Comparison of ENCODE assay signal across 8 cellular contexts in the genomic region with DNA sequence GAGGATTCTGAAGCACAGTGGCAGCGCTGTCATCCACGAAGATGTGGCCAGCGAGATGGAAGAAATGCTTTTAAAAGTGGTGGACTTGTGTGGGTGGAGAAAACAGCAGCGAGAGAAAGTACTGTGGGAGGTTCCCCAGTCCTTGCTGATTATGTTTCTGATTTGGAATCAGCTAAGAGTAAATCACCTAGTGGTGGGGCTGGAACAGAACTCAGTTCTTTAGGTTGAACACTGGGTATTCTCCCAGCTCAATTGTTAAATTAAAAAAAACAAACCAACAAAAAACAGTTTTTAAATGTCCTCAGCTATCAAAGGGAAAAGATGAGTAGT. TPM values are rescaled to one million over a fixed set of nuclear protein-coding genes. Genes with fewer than 3 reads are reported as not detected.
A peak's percentile ranks its signal among the peaks of the same experiment; 100 is the strongest.
DNase-seq lines count a peak whose midpoint lies in the region; ATAC-seq and TF ChIP-seq lines count a peak whose summit lies in the region.

No MANE protein-coding gene starts in this region.

- peaks cover 4% of the 10 kb centered on the region for H3K9me3 Mint-ChIP-seq in activated naive CD4-positive, alpha-beta T cell treated with anti-CD3 and anti-CD28 coated beads, Interleukin-2, amount 10 ng/mL, durations not matched to agents 7 days and 5 days

- H3K4me3 ChIP-seq in dorsolateral prefrontal cortex: peak overlapping the region; percentile 52 to 95 (median 85)
- peak overlapping the region; percentile 77 for H3K4me3 ChIP-seq in mucosa of stomach (ENCODE audit: low read length)

- peak overlapping the region; percentile 4 for H3K27ac Mint-ChIP-seq in activated naive CD4-positive, alpha-beta T cell treated with anti-CD3 and anti-CD28 coated beads, Interleukin-2, amount 10 ng/mL, durations not matched to agents 7 days and 5 days

- H3K36me3 ChIP-seq in mucosa of stomach (ENCODE audit: control insufficient read depth, insufficient read depth, low read length): no peaks in the 10 kb centered on the region

- peaks cover 25% of the 10 kb centered on the region for H3K27me3 Mint-ChIP-seq in activated naive CD4-positive, alpha-beta T cell treated with anti-CD3 and anti-CD28 coated beads, Interleukin-2, amount 10 ng/mL, durations not matched to agents 7 days and 5 days

- H3K27me3 ChIP-seq in dorsolateral prefrontal cortex: peaks cover 0 to 17% (median 4%) of the 10 kb centered on the region in 45 donors
- peaks cover 3% of the 10 kb centered on the region for H3K27me3 ChIP-seq in mucosa of stomach (ENCODE audit: control insufficient read depth, insufficient read depth, low read length)

- H3K9me3 ChIP-seq in mucosa of stomach (ENCODE audit: control insufficient read depth, low read length): no peaks in the 10 kb centered on the region

- peak; percentile 25 for ATAC-seq in HG02759 (IDR thresholded peaks at IDR 0.05; ENCODE audit: unreplicated experiment)

- peak overlapping the region; percentile 90 for H3K9ac ChIP-seq in mucosa of stomach (ENCODE audit: low read length)

- TF ChIP-seq CTCF in dorsolateral prefrontal cortex (IDR thresholded peaks at IDR 0.05 in 54 of 56, conservative IDR thresholded peaks at IDR 0.05 in 2 of 56; ENCODE audit: low read depth in 1 of 56, partially characterized antibody in 56 of 56): peak in 22 of 56 donors; percentile 12 to 43 (median 23)

- H3K4me1 Mint-ChIP-seq in activated naive CD4-positive, alpha-beta T cell treated with anti-CD3 and anti-CD28 coated beads, Interleukin-2, amount 10 ng/mL, durations not matched to agents 7 days and 5 days: peaks cover 16% of the 10 kb centered on the region

- H3K4me3 Mint-ChIP-seq in activated naive CD4-positive, alpha-beta T cell treated with anti-CD3 and anti-CD28 coated beads, Interleukin-2, amount 10 ng/mL, durations not matched to agents 7 days and 5 days: peak overlapping the region; percentile 70

- H3K36me3 Mint-ChIP-seq in activated naive CD4-positive, alpha-beta T cell treated with anti-CD3 and anti-CD28 coated beads, Interleukin-2, amount 10 ng/mL, durations not matched to agents 7 days and 5 days: peaks cover 23% of the 10 kb centered on the region

- intact Hi-C loops in dorsolateral prefrontal cortex (cut with DNase I): no loop called here

- peak overlapping the region in 58 of 59 donors; percentile 4 to 95 (median 86) for H3K27ac ChIP-seq in dorsolateral prefrontal cortex

- DNase-seq in activated naive CD4-positive, alpha-beta T cell treated with anti-CD3 and anti-CD28 coated beads, Interleukin-2, amount 10 ng/mL, durations not matched to agents 7 days and 5 days: peak; percentile 24
- DNase-seq in activated naive CD4-positive, alpha-beta T cell treated with anti-CD3 and anti-CD28 coated beads, Interleukin-2, amount 50 U/mL, for 16 hours: no peak
- DNase-seq in OCI-M2 (lab: John Stamatoyannopoulos, UW; ENCODE audit: unreplicated experiment) (peak; percentile 81), dorsolateral prefrontal cortex (peak in 1 of 10 donors; percentile 9), LoVo (ENCODE audit: low spot score) (no peak), retina (no peak)

- H3K4me1 ChIP-seq in mucosa of stomach (ENCODE audit: control insufficient read depth, insufficient read depth, low read length): peaks cover 7% of the 10 kb centered on the region

- CTCF ChIA-PET in activated naive CD4-positive, alpha-beta T cell treated with anti-CD3 and anti-CD28 coated beads, Interleukin-2, amount 10 ng/mL, durations not matched to agents 7 days and 5 days (lab: Charles Lee): no interaction called here

RNA-seq across cellular contexts. Expression of a gene that starts 0.5 kb away (rescaled TPM):
- total RNA-seq in dorsolateral prefrontal cortex: 10 to 100 TPM; 20.5 to 42.8 (median 31.9) TPM

Comparison
In these comparisons a context has a peak if more than half of its experiments do, and no peak if none do; other contexts are left out.
1. DNase-seq: peak in activated naive CD4-positive, alpha-beta T cell treated with anti-CD3 and anti-CD28 coated beads, Interleukin-2, amount 10 ng/mL, durations not matched to agents 7 days and 5 days (single experiment) and OCI-M2 (single experiment); none in activated naive CD4-positive, alpha-beta T cell treated with anti-CD3 and anti-CD28 coated beads, Interleukin-2, amount 50 U/mL, for 16 hours (single experiment), LoVo (single experiment) and retina (single experiment).